Comparison of ENCODE assay signal across 32 cellular contexts in the genomic region with DNA sequence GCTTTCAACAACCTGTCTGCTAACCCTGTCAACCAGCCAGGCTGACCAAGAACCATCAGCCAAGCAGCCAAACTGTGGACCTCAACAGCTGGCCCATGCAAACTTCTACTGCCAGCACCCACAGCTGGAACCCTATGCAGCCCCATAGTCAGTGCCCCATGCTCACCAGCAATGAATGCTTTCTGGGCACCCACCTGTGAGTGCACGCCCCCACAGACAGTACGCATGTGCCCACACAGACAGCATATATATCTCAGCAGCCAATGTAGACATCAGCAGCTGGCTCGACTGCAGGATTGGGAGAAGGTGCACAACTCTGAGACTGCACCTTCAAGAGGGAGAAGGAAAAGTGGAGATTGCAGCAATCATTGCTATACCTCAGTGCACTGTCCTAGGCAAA.
"Had no signal": no experiment of that assay in that cellular context is flagged by ENCODE, and none has a peak within 500 bp of the region (broad histone marks: within the 10 kb centered on the region; RNA-seq: fewer than 3 reads in every experiment).

No MANE protein-coding gene starts in this region.

- H3K4me1 Mint-ChIP-seq: activated B cell treated with CpG ODN at 0.5 μM for 24 hours; activated CD4-positive, alpha-beta T cell treated with anti-CD3 and anti-CD28 coated beads for 36 hours; activated CD4-positive, alpha-beta T cell treated with anti-CD3 and anti-CD28 coated beads, Interleukin-2, amount 10 ng/mL, durations not matched to agents 24 days and 14 days; activated CD8-positive, alpha-beta memory T cell treated with anti-CD3 and anti-CD28 coated beads, Interleukin-2, amount 10 ng/mL, durations not matched to agents 7 days and 5 days; activated naive CD4-positive, alpha-beta T cell treated with anti-CD3 and anti-CD28 coated beads, Interleukin-2, amount 50 U/mL, for 24 hours; activated naive CD8-positive, alpha-beta T cell treated with anti-CD3 and anti-CD28 coated beads for 36 hours; activated naive CD8-positive, alpha-beta T cell treated with anti-CD3 and anti-CD28 coated beads, Interleukin-2, amount 50 U/mL, for 24 hours; T-helper 17 cell had no signal

- H3K27ac ChIP-seq: adrenal gland, body of pancreas, coronary artery, dorsolateral prefrontal cortex, WERI-Rb-1 had no signal

- H3K4me3 Mint-ChIP-seq: activated B cell treated with CpG ODN at 0.5 μM for 24 hours; activated CD4-positive, alpha-beta memory T cell treated with anti-CD3 and anti-CD28 coated beads for 36 hours; activated CD4-positive, alpha-beta T cell treated with anti-CD3 and anti-CD28 coated beads for 36 hours; activated CD4-positive, alpha-beta T cell treated with anti-CD3 and anti-CD28 coated beads, Interleukin-2, amount 10 ng/mL, durations not matched to agents 24 days and 14 days; activated CD8-positive, alpha-beta memory T cell treated with anti-CD3 and anti-CD28 coated beads, Interleukin-2, amount 10 ng/mL, durations not matched to agents 7 days and 5 days; activated CD8-positive, alpha-beta T cell treated with anti-CD3 and anti-CD28 coated beads, Interleukin-2, amount 10 ng/mL, durations not matched to agents 7 days and 5 days; activated naive CD4-positive, alpha-beta T cell treated with anti-CD3 and anti-CD28 coated beads for 36 hours; activated naive CD4-positive, alpha-beta T cell treated with anti-CD3 and anti-CD28 coated beads, Interleukin-2, amount 50 U/mL, for 24 hours; activated naive CD8-positive, alpha-beta T cell treated with anti-CD3 and anti-CD28 coated beads for 36 hours; activated naive CD8-positive, alpha-beta T cell treated with anti-CD3 and anti-CD28 coated beads, Interleukin-2, amount 50 U/mL, for 24 hours; activated T-cell treated with anti-CD3 and anti-CD28 coated beads, Interleukin-2, amount 50 U/mL, for 24 hours; activated T-cell treated with anti-CD3 and anti-CD28 coated beads, Interleukin-2, amount 50 U/mL, for 72 hours; dendritic cell treated with granulocyte-macrophage colony-stimulating factor and Interleukin-4, amounts not matched to agents 40 ng/mL and 50 ng/mL, for 4 days; endodermal cell; T-helper 17 cell; T-helper 2 cell treated with Interferon-gamma antibody and Interleukin-4, amounts not matched to agents 5 μg/mL and 100 μg/mL, for 36 hours had no signal

- H3K4me1 ChIP-seq: adrenal gland, body of pancreas had no signal

- H3K4me3 ChIP-seq: adrenal gland, body of pancreas, coronary artery, dorsolateral prefrontal cortex had no signal

- H3K36me3 Mint-ChIP-seq: activated CD4-positive, alpha-beta memory T cell treated with anti-CD3 and anti-CD28 coated beads for 36 hours; activated CD8-positive, alpha-beta memory T cell treated with anti-CD3 and anti-CD28 coated beads, Interleukin-2, amount 10 ng/mL, durations not matched to agents 7 days and 5 days; activated naive CD4-positive, alpha-beta T cell treated with anti-CD3 and anti-CD28 coated beads, Interleukin-2, amount 50 U/mL, for 24 hours; activated naive CD8-positive, alpha-beta T cell treated with anti-CD3 and anti-CD28 coated beads for 36 hours had no signal

- H3K27me3 Mint-ChIP-seq: activated B cell treated with CpG ODN at 0.5 μM for 24 hours; activated CD4-positive, alpha-beta memory T cell treated with anti-CD3 and anti-CD28 coated beads for 36 hours; activated CD4-positive, alpha-beta T cell treated with anti-CD3 and anti-CD28 coated beads for 36 hours; activated CD4-positive, alpha-beta T cell treated with anti-CD3 and anti-CD28 coated beads, Interleukin-2, amount 10 ng/mL, durations not matched to agents 24 days and 14 days; activated CD8-positive, alpha-beta memory T cell treated with anti-CD3 and anti-CD28 coated beads, Interleukin-2, amount 10 ng/mL, durations not matched to agents 7 days and 5 days; activated naive CD4-positive, alpha-beta T cell treated with anti-CD3 and anti-CD28 coated beads, Interleukin-2, amount 50 U/mL, for 24 hours; activated naive CD8-positive, alpha-beta T cell treated with anti-CD3 and anti-CD28 coated beads for 36 hours; activated naive CD8-positive, alpha-beta T cell treated with anti-CD3 and anti-CD28 coated beads, Interleukin-2, amount 50 U/mL, for 24 hours; activated T-cell treated with anti-CD3 and anti-CD28 coated beads, Interleukin-2, amount 50 U/mL, for 24 hours; dendritic cell treated with granulocyte-macrophage colony-stimulating factor and Interleukin-4, amounts not matched to agents 40 ng/mL and 50 ng/mL, for 4 days; T-helper 17 cell had no signal

- DNase-seq: activated B cell treated with CpG ODN at 0.5 μM for 24 hours; activated CD4-positive, alpha-beta memory T cell treated with anti-CD3 and anti-CD28 coated beads for 36 hours; activated CD4-positive, alpha-beta T cell treated with anti-CD3 and anti-CD28 coated beads for 36 hours; activated CD4-positive, alpha-beta T cell treated with anti-CD3 and anti-CD28 coated beads, Interleukin-2, amount 10 ng/mL, durations not matched to agents 24 days and 14 days; activated CD8-positive, alpha-beta memory T cell treated with anti-CD3 and anti-CD28 coated beads, Interleukin-2, amount 10 ng/mL, durations not matched to agents 7 days and 5 days; activated CD8-positive, alpha-beta memory T cell treated with anti-CD3 and anti-CD28 coated beads, Interleukin-2, amount 50 U/mL, for 4 hours; activated CD8-positive, alpha-beta T cell treated with anti-CD3 and anti-CD28 coated beads, Interleukin-2, amount 10 ng/mL, durations not matched to agents 7 days and 5 days; activated naive CD4-positive, alpha-beta T cell treated with anti-CD3 and anti-CD28 coated beads for 36 hours; activated naive CD8-positive, alpha-beta T cell treated with anti-CD3 and anti-CD28 coated beads for 36 hours; activated naive CD8-positive, alpha-beta T cell treated with anti-CD3 and anti-CD28 coated beads, Interleukin-2, amount 50 U/mL, for 24 hours; activated T-cell treated with anti-CD3 and anti-CD28 coated beads for 4 hours; activated T-cell treated with anti-CD3 and anti-CD28 coated beads, Interleukin-2, amount 50 U/mL, for 24 hours; activated T-cell treated with anti-CD3 and anti-CD28 coated beads, Interleukin-2, amount 50 U/mL, for 72 hours; amygdala; aorta; body of pancreas; caudate nucleus; dorsolateral prefrontal cortex; effector memory CD4-positive, alpha-beta T cell; endodermal cell; foreskin fibroblast; T-helper 1 cell; T-helper 17 cell; T1000; WERI-Rb-1 had no signal

- H3K27me3 ChIP-seq: adrenal gland, body of pancreas, dorsolateral prefrontal cortex had no signal

- H3K9me3 ChIP-seq: adrenal gland, body of pancreas had no signal

- ATAC-seq: activated CD4-positive, alpha-beta T cell treated with anti-CD3 and anti-CD28 coated beads for 36 hours; activated CD4-positive, CD25-positive, alpha-beta regulatory T cell treated with anti-CD3 and anti-CD28 coated beads, Interleukin-2, amount 50 U/mL, for 24 hours; activated CD8-positive, alpha-beta memory T cell treated with anti-CD3 and anti-CD28 coated beads, Interleukin-2, amount 10 ng/mL, durations not matched to agents 7 days and 5 days; activated CD8-positive, alpha-beta T cell treated with anti-CD3 and anti-CD28 coated beads, Interleukin-2, amount 10 ng/mL, durations not matched to agents 7 days and 5 days; activated naive CD8-positive, alpha-beta T cell treated with anti-CD3 and anti-CD28 coated beads, Interleukin-2, amount 50 U/mL, for 24 hours; activated T-cell treated with anti-CD3 and anti-CD28 coated beads, Interleukin-2, amount 50 U/mL, for 72 hours; body of pancreas; esophagus mucosa; T-helper 17 cell had no signal

- H3K9me3 Mint-ChIP-seq: activated CD4-positive, alpha-beta memory T cell treated with anti-CD3 and anti-CD28 coated beads for 36 hours; activated CD4-positive, alpha-beta T cell treated with anti-CD3 and anti-CD28 coated beads, Interleukin-2, amount 10 ng/mL, durations not matched to agents 24 days and 14 days; activated naive CD8-positive, alpha-beta T cell treated with anti-CD3 and anti-CD28 coated beads for 36 hours; activated naive CD8-positive, alpha-beta T cell treated with anti-CD3 and anti-CD28 coated beads, Interleukin-2, amount 50 U/mL, for 24 hours; dendritic cell treated with granulocyte-macrophage colony-stimulating factor and Interleukin-4, amounts not matched to agents 40 ng/mL and 50 ng/mL, for 4 days; endodermal cell; T-helper 2 cell treated with Interferon-gamma antibody and Interleukin-4, amounts not matched to agents 5 μg/mL and 100 μg/mL, for 36 hours had no signal

- H3K27ac Mint-ChIP-seq: activated B cell treated with CpG ODN at 0.5 μM for 24 hours; activated CD4-positive, alpha-beta memory T cell treated with anti-CD3 and anti-CD28 coated beads for 36 hours; activated CD4-positive, alpha-beta T cell treated with anti-CD3 and anti-CD28 coated beads for 36 hours; activated CD4-positive, alpha-beta T cell treated with anti-CD3 and anti-CD28 coated beads, Interleukin-2, amount 10 ng/mL, durations not matched to agents 24 days and 14 days; activated CD8-positive, alpha-beta memory T cell treated with anti-CD3 and anti-CD28 coated beads, Interleukin-2, amount 10 ng/mL, durations not matched to agents 7 days and 5 days; activated CD8-positive, alpha-beta T cell treated with anti-CD3 and anti-CD28 coated beads, Interleukin-2, amount 10 ng/mL, durations not matched to agents 7 days and 5 days; activated naive CD4-positive, alpha-beta T cell treated with anti-CD3 and anti-CD28 coated beads for 36 hours; activated naive CD4-positive, alpha-beta T cell treated with anti-CD3 and anti-CD28 coated beads, Interleukin-2, amount 50 U/mL, for 24 hours; activated naive CD8-positive, alpha-beta T cell treated with anti-CD3 and anti-CD28 coated beads for 36 hours; activated naive CD8-positive, alpha-beta T cell treated with anti-CD3 and anti-CD28 coated beads, Interleukin-2, amount 50 U/mL, for 24 hours; activated T-cell treated with anti-CD3 and anti-CD28 coated beads, Interleukin-2, amount 50 U/mL, for 24 hours; activated T-cell treated with anti-CD3 and anti-CD28 coated beads, Interleukin-2, amount 50 U/mL, for 72 hours; dendritic cell treated with granulocyte-macrophage colony-stimulating factor and Interleukin-4, amounts not matched to agents 40 ng/mL and 50 ng/mL, for 4 days; endodermal cell; T-helper 17 cell; T-helper 2 cell treated with Interferon-gamma antibody and Interleukin-4, amounts not matched to agents 5 μg/mL and 100 μg/mL, for 36 hours had no signal

- H3K36me3 ChIP-seq: adrenal gland, WERI-Rb-1 had no signal
